In the genomic region with DNA sequence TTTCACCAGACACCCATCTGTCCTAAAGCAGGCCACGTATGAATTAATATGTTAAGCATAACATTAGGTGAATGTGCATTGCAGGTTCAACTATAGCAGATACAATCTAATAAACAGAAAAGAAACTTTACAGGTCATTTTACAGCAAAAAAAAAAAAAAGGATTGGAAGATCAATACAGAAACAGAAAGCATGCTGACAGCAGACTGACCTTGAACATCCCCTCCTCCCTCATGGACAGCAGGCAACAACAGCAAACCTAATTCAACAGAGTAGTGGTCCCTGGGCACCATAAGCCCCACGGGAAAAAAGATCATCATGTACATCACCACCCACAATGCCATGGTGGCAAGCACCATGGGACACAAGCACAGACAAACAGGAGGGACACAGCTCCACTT, we compare ENCODE assay signal across 2 cellular contexts.
TF ChIP-seq lines count a peak whose summit lies in the region.

No MANE protein-coding gene starts in this region.

TF ChIP-seq in WTC11, 78 proteins besides CTCF, POLR2A, EP300 and RAD21:
- TF ChIP-seq ZNF512 (CRISPR knock-in tag; IDR thresholded peaks at IDR 0.05; ENCODE audit: borderline replicate concordance), result no peak
- no peak for TF ChIP-seq TP53 (CRISPR knock-in tag; IDR thresholded peaks at IDR 0.05)
- no peak for TF ChIP-seq CREM (CRISPR knock-in tag; IDR thresholded peaks at IDR 0.05)
- TF ChIP-seq GRHL2 (CRISPR knock-in tag; IDR thresholded peaks at IDR 0.05; ENCODE audit: insufficient replicate concordance, severe bottlenecking), result no peak
- no peak for TF ChIP-seq HMGA2 (CRISPR knock-in tag; IDR thresholded peaks at IDR 0.05)
- TF ChIP-seq ATF6 (CRISPR knock-in tag; IDR thresholded peaks at IDR 0.05), result no peak
- TF ChIP-seq ERG (CRISPR knock-in tag; IDR thresholded peaks at IDR 0.05), result no peak
- TF ChIP-seq ZNF317 (CRISPR knock-in tag; IDR thresholded peaks at IDR 0.05; ENCODE audit: borderline replicate concordance, low read depth), result no peak
- no peak for TF ChIP-seq RELA (CRISPR knock-in tag; IDR thresholded peaks at IDR 0.05; ENCODE audit: borderline replicate concordance)
- no peak for TF ChIP-seq ZNF219 (CRISPR knock-in tag; IDR thresholded peaks at IDR 0.05; ENCODE audit: borderline replicate concordance)
- TF ChIP-seq ETV6 (CRISPR knock-in tag; IDR thresholded peaks at IDR 0.05), result no peak
- TF ChIP-seq AFF4 (CRISPR knock-in tag; IDR thresholded peaks at IDR 0.05; ENCODE audit: borderline replicate concordance), result no peak
- TF ChIP-seq, protein P1, sequence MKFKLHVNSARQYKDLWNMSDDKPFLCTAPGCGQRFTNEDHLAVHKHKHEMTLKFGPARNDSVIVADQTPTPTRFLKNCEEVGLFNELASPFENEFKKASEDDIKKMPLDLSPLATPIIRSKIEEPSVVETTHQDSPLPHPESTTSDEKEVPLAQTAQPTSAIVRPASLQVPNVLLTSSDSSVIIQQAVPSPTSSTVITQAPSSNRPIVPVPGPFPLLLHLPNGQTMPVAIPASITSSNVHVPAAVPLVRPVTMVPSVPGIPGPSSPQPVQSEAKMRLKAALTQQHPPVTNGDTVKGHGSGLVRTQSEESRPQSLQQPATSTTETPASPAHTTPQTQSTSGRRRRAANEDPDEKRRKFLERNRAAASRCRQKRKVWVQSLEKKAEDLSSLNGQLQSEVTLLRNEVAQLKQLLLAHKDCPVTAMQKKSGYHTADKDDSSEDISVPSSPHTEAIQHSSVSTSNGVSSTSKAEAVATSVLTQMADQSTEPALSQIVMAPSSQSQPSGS (CRISPR knock-in tag; IDR thresholded peaks at IDR 0.05; ENCODE audit: borderline replicate concordance, low read depth), result no peak
- no peak for TF ChIP-seq JAZF1 (CRISPR knock-in tag; IDR thresholded peaks at IDR 0.05)

TF ChIP-seq in H1, 55 proteins besides CTCF, POLR2A, EP300 and RAD21 (continued from another document):
- TF ChIP-seq USF2 (IDR thresholded peaks at IDR 0.05; ENCODE audit: low read length) (no peak), CBX5 (IDR thresholded peaks at IDR 0.05; ENCODE audit: low read depth, low read length) (no peak), SRF (IDR thresholded peaks at IDR 0.05; ENCODE audit: low read depth, low read length) (no peak), SUZ12 (IDR thresholded peaks at IDR 0.05; ENCODE audit: low read length) (no peak), RBBP5 (IDR thresholded peaks at IDR 0.05; ENCODE audit: borderline replicate concordance, low read depth, low read length) (no peak)
- TF ChIP-seq, protein P1 (IDR thresholded peaks at IDR 0.05; ENCODE audit: low read length), result no peak
